ENCODE assay signal across 22 cellular contexts in genomic region chr6:20464847-20465246, GRCh38.
DNase-seq lines count a peak whose midpoint lies in the region; TF ChIP-seq lines count a peak whose summit lies in the region.
"Had no signal": no experiment of that assay in that cellular context is flagged by ENCODE, and none has a peak within 500 bp of the region (broad histone marks: within the 10 kb centered on the region; RNA-seq: fewer than 3 reads in every experiment).

No MANE protein-coding gene starts in this region.

- H3K9ac ChIP-seq in H9 (ENCODE audit: extremely low read depth, insufficient read length, low read length) (no peak overlapping the region), OCI-LY3 (ENCODE audit: low read length) (no peak overlapping the region), neural progenitor cell (no peak overlapping the region)

- no peak overlapping the region for H3K18ac ChIP-seq in H9 (ENCODE audit: insufficient read length, low read depth, low read length)

- no peak overlapping the region for H4K5ac ChIP-seq in H9 (ENCODE audit: insufficient read length, low read depth, low read length)

- H3K9me3 ChIP-seq in H9 (ENCODE audit: control insufficient read depth, low read depth, low read length) (no peaks in the 10 kb centered on the region), OCI-LY3 (ENCODE audit: insufficient read depth, low read length) (no peaks in the 10 kb centered on the region), neural progenitor cell (ENCODE audit: low read depth) (no peaks in the 10 kb centered on the region), suprapubic skin (no peaks in the 10 kb centered on the region)
- H3K9me3 ChIP-seq: Peyer's patch, SJCRH30 had no signal

- no peak overlapping the region for H2AK5ac ChIP-seq in H9 (ENCODE audit: insufficient read length, low read length)

- H3K36me3 ChIP-seq in OCI-LY3 (replicated peaks; ENCODE audit: low read depth, low read length) (peaks cover 32% of the 10 kb centered on the region), neural progenitor cell (no peaks in the 10 kb centered on the region), suprapubic skin (no peaks in the 10 kb centered on the region)
- H3K36me3 ChIP-seq: Peyer's patch, SJCRH30 had no signal

- H4K91ac ChIP-seq in H9 (ENCODE audit: insufficient read length, low read depth, low read length): no peak overlapping the region

- H4K8ac ChIP-seq in H9 (replicated peaks; ENCODE audit: insufficient read length, low read depth, low read length): no peak overlapping the region

- H3K79me2 ChIP-seq in H9 (ENCODE audit: insufficient read depth, low read length): peaks cover 14% of the 10 kb centered on the region; the same call in 1 of the 2 replicates
- peaks cover 77% of the 10 kb centered on the region for H3K79me2 ChIP-seq in OCI-LY3 (ENCODE audit: low read length)
- H3K79me2 ChIP-seq in neural progenitor cell (ENCODE audit: low read depth): peaks cover 99% of the 10 kb centered on the region

- H3K27me3 Mint-ChIP-seq in H9 (ENCODE audit: low read depth) (no peaks in the 10 kb centered on the region), neural progenitor cell (ENCODE audit: insufficient read depth, low read depth) (no peaks in the 10 kb centered on the region)
- H3K27me3 Mint-ChIP-seq: CD4-positive, alpha-beta T cell had no signal

- peaks cover 3% of the 10 kb centered on the region for H3F3A ChIP-seq in neural progenitor cell (ENCODE audit: low read depth)

- H3K4me2 ChIP-seq in H9 (ENCODE audit: insufficient read depth, insufficient read length, low read length) (no peak overlapping the region), OCI-LY3 (ENCODE audit: low read length) (peak overlapping the region; percentile 66), neural progenitor cell (no peak overlapping the region)

- DNase-seq in H9: no peak
- no peak for DNase-seq in epithelial cell of prostate (ENCODE audit: low read depth, low spot score)
- DNase-seq in neural progenitor cell (ENCODE audit: low spot score): no peak
- no peak for DNase-seq in suprapubic skin (ENCODE audit: low spot score in 2 of 2)
- no peak for DNase-seq in NCI-H1092 treated with DMSO at 0.1 percent for 48 hours (lab: John Stamatoyannopoulos, UW)
- no peak for DNase-seq in stimulated activated CD4-positive, alpha-beta T cell treated with anti-CD3 and anti-CD28 coated beads, Interleukin-15, amount 100 ng/mL, for 24 hours
- DNase-seq: CD4-positive, alpha-beta T cell; COR-L47; DMS 273 treated with DMSO at 0.1 percent for 48 hours; DMS79 treated with DMSO at 0.1 percent for 48 hours; HCEC 1CT; KBM-7; NCI-H1105; NCI-H146; NCI-H2029; NCI-H2171; NCI-H345; NCI-H524; NCI-H774; Peyer's patch; SJCRH30 had no signal

- H2BK5ac ChIP-seq in H9 (ENCODE audit: insufficient read length, low read length): no peak overlapping the region

- no CpG with 5 or more reads among the region's 4 CpGs for WGBS in H9 (ENCODE audit: extremely low coverage, insufficient read length, low lambda C conversion rate)
- 65% methylated on average over 4 of the region's 4 CpGs for WGBS in suprapubic skin

- H3K4me3 ChIP-seq in OCI-LY3 (ENCODE audit: low read length) (no peak overlapping the region), neural progenitor cell (no peak overlapping the region), suprapubic skin (no peak overlapping the region)
- H3K4me3 ChIP-seq: Peyer's patch, SJCRH30 had no signal

- H3K4ac ChIP-seq in H9 (ENCODE audit: low read depth, low read length): no peak overlapping the region

- H2BK20ac ChIP-seq in H9 (ENCODE audit: low read depth, low read length, poor library complexity, severe bottlenecking): no peak overlapping the region

- peaks cover 41 to 50% of the 10 kb centered on the region in 2 experiments for H3K4me1 Mint-ChIP-seq in H9
- H3K4me1 Mint-ChIP-seq in neural progenitor cell: no peaks in the 10 kb centered on the region

- H3K27ac ChIP-seq in H9 (ENCODE audit: insufficient read length, low read depth, low read length) (peak overlapping the region; percentile 54), OCI-LY3 (ENCODE audit: low read length) (peak overlapping the region; percentile 82; the same call in 1 of the 2 replicates), epithelial cell of prostate (peak overlapping the region; percentile 32), neural progenitor cell (no peak overlapping the region), suprapubic skin (no peak overlapping the region)
- H3K27ac ChIP-seq: Peyer's patch, SJCRH30 had no signal

- no peak overlapping the region for H3K23ac ChIP-seq in H9 (ENCODE audit: insufficient read length, low read depth, low read length)

- no peak for TF ChIP-seq EP300 in suprapubic skin (IDR thresholded peaks at IDR 0.05)

- H3K27ac Mint-ChIP-seq in H9 (peak overlapping the region in 2 of 3 experiments; percentile 37 to 74; a peak in 3 of 7 replicates), neural progenitor cell (peak overlapping the region; percentile 62)
- H3K27ac Mint-ChIP-seq: CD4-positive, alpha-beta T cell had no signal

- no peak overlapping the region for H2BK15ac ChIP-seq in H9 (ENCODE audit: low read depth, low read length)

- H3K27me3 ChIP-seq in H9 (ENCODE audit: insufficient read depth, low read length): no peaks in the 10 kb centered on the region
- no peaks in the 10 kb centered on the region for H3K27me3 ChIP-seq in OCI-LY3 (ENCODE audit: low read depth, low read length)
- no peaks in the 10 kb centered on the region for H3K27me3 ChIP-seq in neural progenitor cell
- H3K27me3 ChIP-seq in suprapubic skin: no peaks in the 10 kb centered on the region
- H3K27me3 ChIP-seq: Peyer's patch, SJCRH30 had no signal

- H3K36me3 Mint-ChIP-seq in H9 (ENCODE audit: insufficient read depth in 1 of 3, low read depth in 3 of 3): peaks cover 40 to 53% (median 43%) of the 10 kb centered on the region in 3 experiments
- peaks cover 55% of the 10 kb centered on the region for H3K36me3 Mint-ChIP-seq in neural progenitor cell

- TF ChIP-seq CTCF in H9 (conservative IDR thresholded peaks at IDR 0.05) (no peak), OCI-LY3 (IDR thresholded peaks at IDR 0.05; ENCODE audit: low read depth, low read length) (no peak), neural progenitor cell (IDR thresholded peaks at IDR 0.05) (no peak), suprapubic skin (IDR thresholded peaks at IDR 0.05) (no peak)

- H2BK12ac ChIP-seq in H9 (ENCODE audit: insufficient read length, low read depth, low read length): no peak overlapping the region

- no peak overlapping the region for H3K56ac ChIP-seq in H9 (ENCODE audit: insufficient read length, low read depth, low read length)

- H2BK120ac ChIP-seq in H9 (ENCODE audit: low read depth, low read length, poor library complexity, severe bottlenecking): no peak overlapping the region

- H3K9me3 Mint-ChIP-seq in H9: peaks cover 8% of the 10 kb centered on the region in 2 experiments
- H3K9me3 Mint-ChIP-seq in neural progenitor cell: peaks cover 11% of the 10 kb centered on the region
- H3K9me3 Mint-ChIP-seq: CD4-positive, alpha-beta T cell had no signal

- no peak for TF ChIP-seq POLR2A in suprapubic skin (IDR thresholded peaks at IDR 0.05)

- H2AFZ ChIP-seq in H9 (ENCODE audit: low read length): no peak overlapping the region
- H2AFZ ChIP-seq in OCI-LY3 (ENCODE audit: low read depth, low read length): no peak overlapping the region
- H2AFZ ChIP-seq in neural progenitor cell (replicated peaks): no peak overlapping the region

- H3K14ac ChIP-seq in H9 (ENCODE audit: insufficient read depth, low read length): no peak overlapping the region

- H3T11ph ChIP-seq in H9 (ENCODE audit: low read length): no peak overlapping the region

- H3K4me1 ChIP-seq in H9 (ENCODE audit: insufficient read depth, low read length): peaks cover 17% of the 10 kb centered on the region; the same call in 1 of the 2 replicates
- peaks cover 55% of the 10 kb centered on the region for H3K4me1 ChIP-seq in OCI-LY3 (ENCODE audit: low read length)
- H3K4me1 ChIP-seq in neural progenitor cell: no peaks in the 10 kb centered on the region
- no peaks in the 10 kb centered on the region for H3K4me1 ChIP-seq in suprapubic skin
- H3K4me1 ChIP-seq: Peyer's patch, SJCRH30 had no signal

- H3K4me3 Mint-ChIP-seq in H9 (no peak overlapping the region), neural progenitor cell (no peak overlapping the region)
- H3K4me3 Mint-ChIP-seq: CD4-positive, alpha-beta T cell had no signal

- H4K20me1 ChIP-seq in H9 (ENCODE audit: control insufficient read depth, insufficient read depth, insufficient read length) (no peaks in the 10 kb centered on the region), OCI-LY3 (ENCODE audit: insufficient read depth, low read length) (peaks cover 29% of the 10 kb centered on the region), neural progenitor cell (ENCODE audit: low read depth) (peaks cover 22% of the 10 kb centered on the region)

- no peaks in the 10 kb centered on the region for H3K23me2 ChIP-seq in H9 (ENCODE audit: insufficient read length, low read depth, low read length, poor library complexity, severe bottlenecking)

- H3K79me1 ChIP-seq in H9 (ENCODE audit: insufficient read depth, low read depth, low read length, poor library complexity, severe bottlenecking): peaks cover 9% of the 10 kb centered on the region

Comparison
In these comparisons a context has a peak if more than half of its experiments do, and no peak if none do; other contexts are left out.
1. H3K27ac ChIP-seq: peak in H9 (single experiment), OCI-LY3 (single experiment) and epithelial cell of prostate (single experiment); none in neural progenitor cell (single experiment) and suprapubic skin (single experiment).